8 cellular contexts compared by ENCODE assay signal in genomic region chr2:238240761-238241711, GRCh38. TPM values are rescaled to one million over a fixed set of nuclear protein-coding genes. Genes with fewer than 3 reads are reported as not detected.
DNase-seq lines count a peak whose midpoint lies in the region; ATAC-seq and TF ChIP-seq lines count a peak whose summit lies in the region.

No MANE protein-coding gene starts in this region.

- H3K4me1 ChIP-seq in mammary epithelial cell (ENCODE audit: insufficient read depth, low read length): peaks cover 9% of the 10 kb centered on the region
- H3K4me1 ChIP-seq in adipocyte (ENCODE audit: control insufficient read depth, insufficient read depth, low read length): peaks cover 19% of the 10 kb centered on the region
- H3K4me1 ChIP-seq in tibial nerve: peaks cover 0 to 43% (median 23%) of the 10 kb centered on the region in 4 donors

- POLR2A ChIA-PET in MCF 10A (lab: Yijun Ruan, JAX): interaction anchor here (1.1 kb wide), 1 partner anchor 38 kb away, joined by 3 read pairs; no protein-coding TSS in a partner anchor

- no peak overlapping the region for H3K4me2 ChIP-seq in mammary epithelial cell (ENCODE audit: insufficient read depth, low read depth, low read length)

- DNase-seq in MCF 10A (ENCODE audit: unreplicated experiment): peak; percentile 69
- DNase-seq in mammary epithelial cell: no peak
- peak; percentile 96 for DNase-seq in NCI-H2196 (lab: John Stamatoyannopoulos, UW; ENCODE audit: unreplicated experiment)
- peak; percentile 72 for DNase-seq in adipocyte (ENCODE audit: low read depth)
- DNase-seq in kidney tubule cell (ENCODE audit: low spot score): peak; percentile 31
- DNase-seq in tibial nerve (ENCODE audit: low spot score in 2 of 2): no peak
- no peak for DNase-seq in activated CD8-positive, alpha-beta memory T cell treated with anti-CD3 and anti-CD28 coated beads, Interleukin-2, amount 50 U/mL, for 48 hours

- BruUV-seq in MCF 10A (replicated peaks; lab: Mats Ljungman, UMichigan) (no TSS peak), mammary epithelial cell (replicated peaks; lab: Mats Ljungman, UMichigan) (no TSS peak)

- H3K9me3 Mint-ChIP-seq in MCF 10A (ENCODE audit: unreplicated experiment): no peaks in the 10 kb centered on the region

- H3K27me3 ChIP-seq in mammary epithelial cell (ENCODE audit: insufficient read depth, low read length): peaks cover 2% of the 10 kb centered on the region
- H3K27me3 ChIP-seq in adipocyte (replicated peaks; ENCODE audit: control insufficient read depth, insufficient read depth, low read length): peaks cover 28% of the 10 kb centered on the region
- H3K27me3 ChIP-seq in tibial nerve: peaks cover 0 to 19% of the 10 kb centered on the region in 2 donors

- H3K9ac ChIP-seq in mammary epithelial cell (ENCODE audit: insufficient read depth, low read length) (no peak overlapping the region), adipocyte (ENCODE audit: low read length) (no peak overlapping the region)

- TF ChIP-seq CTCF in MCF 10A (IDR thresholded peaks at IDR 0.05; ENCODE audit: unreplicated experiment): no peak
- TF ChIP-seq CTCF in mammary epithelial cell (conservative IDR thresholded peaks at IDR 0.05 in 1 of 2, IDR thresholded peaks at IDR 0.05 in 1 of 2; ENCODE audit: extremely low read depth in 1 of 2, insufficient read depth in 1 of 2, low read depth in 1 of 2, low read length in 2 of 2): no peak
- TF ChIP-seq CTCF in tibial nerve (IDR thresholded peaks at IDR 0.05): no peak

- no peak for TF ChIP-seq EP300 in tibial nerve (IDR thresholded peaks at IDR 0.05)

- dilution Hi-C loops in mammary epithelial cell (cut with HindIII; ENCODE audit: low sequenced_read_pairs): no loop called here

- no peak for TF ChIP-seq POLR2A in tibial nerve (IDR thresholded peaks at IDR 0.05)

- H4K20me1 ChIP-seq in mammary epithelial cell (ENCODE audit: insufficient read depth, low read length): no peaks in the 10 kb centered on the region

- in situ Hi-C loops in mammary epithelial cell (cut with MboI; ENCODE audit: low sequenced_read_pairs in 2 of 2): no loop called here

- H3K36me3 Mint-ChIP-seq in MCF 10A (ENCODE audit: insufficient read depth, unreplicated experiment): peaks cover 19% of the 10 kb centered on the region

- H3K27me3 Mint-ChIP-seq in MCF 10A (ENCODE audit: insufficient read depth, unreplicated experiment): no peaks in the 10 kb centered on the region

- ATAC-seq in HG02610 (IDR thresholded peaks at IDR 0.05; ENCODE audit: unreplicated experiment): no peak

- no peak overlapping the region for H2AFZ ChIP-seq in mammary epithelial cell (ENCODE audit: low read depth, low read length)

- no peak overlapping the region for H3K27ac Mint-ChIP-seq in MCF 10A (ENCODE audit: low read depth, unreplicated experiment)

- 21% methylated on average over 11 of the region's 71 CpGs for WGBS in mammary epithelial cell (ENCODE audit: low coverage, missing lambda C conversion rate)
- WGBS in tibial nerve, 2 donors: 36 to 65% methylated on average over 4 to 25 of the region's 71 CpGs

- no peaks in the 10 kb centered on the region for H3K79me2 ChIP-seq in mammary epithelial cell (ENCODE audit: insufficient read depth, low read length)

- H3K4me3 ChIP-seq in mammary epithelial cell (replicated peaks in 1 of 3; ENCODE audit: insufficient read depth in 1 of 3, low read depth in 2 of 3, low read length in 3 of 3): no peak overlapping the region
- no peak overlapping the region for H3K4me3 ChIP-seq in adipocyte (ENCODE audit: low read length)
- peak overlapping the region in 3 of 4 donors; percentile 15 to 87 (median 45) for H3K4me3 ChIP-seq in tibial nerve

- H3K4me1 Mint-ChIP-seq in MCF 10A (ENCODE audit: insufficient read depth, unreplicated experiment): peaks cover 5% of the 10 kb centered on the region

- peak overlapping the region; percentile 80 for H3K4me3 Mint-ChIP-seq in MCF 10A (ENCODE audit: unreplicated experiment)

- H3K9me3 ChIP-seq in mammary epithelial cell (replicated peaks; ENCODE audit: insufficient read depth, low read length) (no peaks in the 10 kb centered on the region), adipocyte (ENCODE audit: control insufficient read depth, low read length) (no peaks in the 10 kb centered on the region), tibial nerve (no peaks in the 10 kb centered on the region)

- H3K27ac ChIP-seq in mammary epithelial cell (ENCODE audit: insufficient read depth, low read depth, low read length) (no peak overlapping the region), tibial nerve (no peak overlapping the region)

- CTCF ChIA-PET in MCF 10A (lab: Yijun Ruan, JAX): no interaction called here
- CTCF ChIA-PET in mammary epithelial cell (lab: Charles Lee; ENCODE audit: low non-redundant PET): no interaction called here

- H3K36me3 ChIP-seq in mammary epithelial cell (ENCODE audit: insufficient read depth, low read length) (peaks cover 1% of the 10 kb centered on the region), adipocyte (ENCODE audit: control insufficient read depth, insufficient read depth, low read length, severe bottlenecking) (peaks cover 2% of the 10 kb centered on the region), tibial nerve (peaks cover 0 to 18% (median 0%) of the 10 kb centered on the region in 3 donors)

- intact Hi-C loops in MCF 10A (cut with micrococcal nuclease): loop anchor here (2.0 kb wide), 1 partner anchor 180 kb away; the partner anchor contains the start of gene SCLY
- intact Hi-C loops in mammary epithelial cell (cut with micrococcal nuclease): loop anchor here (5.0 to 10.0 kb wide), 2 partner anchors 39 to 176 kb away; partner anchors contain the start of genes ILKAP and SCLY

RNA-seq across cellular contexts. Expression of gene HES6, which starts 1.2 kb away (rescaled TPM):
- 16.8 and 19.7 TPM in 2 replicates for total RNA-seq in MCF 10A (2022)
- 1 to 10 TPM; 1.2 to 5.0 TPM for total RNA-seq in mammary epithelial cell
- 2.1 TPM for polyA plus RNA-seq in mammary epithelial cell
- not detected for polyA minus RNA-seq in mammary epithelial cell
- total RNA-seq in tibial nerve: 10 to 100 TPM in 2 of 4 donors, 1 to 10 TPM in 2; 4.4 to 18.6 (median 12.4) TPM

RNA-seq across cellular contexts. Expression of gene ILKAP, which starts 37.5 kb away (rescaled TPM):
- 57.2 and 59.6 TPM in 2 replicates for total RNA-seq in MCF 10A (2022)
- total RNA-seq in mammary epithelial cell: 10 to 100 TPM; 16.7 to 52.7 TPM
- polyA plus RNA-seq in mammary epithelial cell: 34.1 TPM
- 41.5 TPM for polyA minus RNA-seq in mammary epithelial cell
- 10 to 100 TPM; 40.8 to 53.1 (median 47.9) TPM for total RNA-seq in tibial nerve

RNA-seq across cellular contexts. Expression of gene PER2, which starts 47.4 kb away (rescaled TPM):
- total RNA-seq in MCF 10A (2022) (8.9 and 13.8 TPM in 2 replicates), mammary epithelial cell (1 to 10 TPM; 6.3 to 7.8 TPM), tibial nerve (10 to 100 TPM in 2 of 4 donors, 1 to 10 TPM in 2; 8.2 to 18.6 (median 9.8) TPM)
- polyA plus RNA-seq in mammary epithelial cell: 2.1 TPM
- 11.2 TPM for polyA minus RNA-seq in mammary epithelial cell

Comparison
In these comparisons a context has a peak if more than half of its experiments do, and no peak if none do; other contexts are left out.
1. DNase-seq: peak in MCF 10A (single experiment), NCI-H2196 (single experiment), adipocyte (single experiment) and kidney tubule cell (single experiment); none in mammary epithelial cell (single experiment), tibial nerve (0 of 2) and activated CD8-positive, alpha-beta memory T cell treated with anti-CD3 and anti-CD28 coated beads, Interleukin-2, amount 50 U/mL, for 48 hours (single experiment).
2. H3K4me3 ChIP-seq: peak in tibial nerve (3 of 4); none in mammary epithelial cell (0 of 3) and adipocyte (single experiment).